Comparison of ENCODE assay signal across 1 cellular context in genomic region chr2:26270363-26270762, GRCh38.
TF ChIP-seq lines count a peak whose summit lies in the region.

No MANE protein-coding gene starts in this region.

TF ChIP-seq in GM12878, 131 proteins besides CTCF, POLR2A, EP300 and RAD21:
- TF ChIP-seq IRF5 (IDR thresholded peaks at IDR 0.05; ENCODE audit: borderline replicate concordance): no peak
- TF ChIP-seq JUNB (IDR thresholded peaks at IDR 0.05): peak; percentile 42
- TF ChIP-seq RAD51 (IDR thresholded peaks at IDR 0.05): no peak
- no peak for TF ChIP-seq E2F4 (IDR thresholded peaks at IDR 0.05; ENCODE audit: low read depth, low read length)
- no peak for TF ChIP-seq ZNF274 (IDR thresholded peaks at IDR 0.05; ENCODE audit: insufficient read depth, insufficient read length)
- no peak for TF ChIP-seq MEF2A (IDR thresholded peaks at IDR 0.05; ENCODE audit: insufficient read depth, low read depth, low read length)
- TF ChIP-seq ZNF592 (IDR thresholded peaks at IDR 0.05): no peak
